Comparison of ENCODE assay signal across 31 cellular contexts in the genomic region with DNA sequence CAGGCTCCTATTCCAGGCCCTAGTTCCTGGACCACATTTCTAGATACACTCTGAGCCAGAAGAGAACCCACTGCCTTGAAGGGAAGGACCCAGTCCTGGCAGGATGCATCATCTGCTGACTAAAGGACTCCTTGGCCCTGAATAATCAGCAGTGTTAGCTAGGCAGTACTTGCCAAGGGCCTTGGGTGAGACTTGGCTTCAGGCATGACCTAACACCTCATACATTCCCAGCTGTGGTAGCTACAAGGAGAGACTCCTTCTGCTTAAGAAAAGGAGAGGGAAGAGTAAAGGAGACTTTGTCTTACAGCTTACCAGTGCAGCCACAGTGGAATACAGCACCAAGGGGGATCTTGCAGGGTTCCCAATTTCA. TPM values are rescaled to one million over a fixed set of nuclear protein-coding genes. Genes with fewer than 3 reads are reported as not detected.
DNase-seq lines count a peak whose midpoint lies in the region; ATAC-seq and TF ChIP-seq lines count a peak whose summit lies in the region.
"Had no signal": no experiment of that assay in that cellular context is flagged by ENCODE, and none has a peak within 500 bp of the region (broad histone marks: within the 10 kb centered on the region; RNA-seq: fewer than 3 reads in every experiment).

No MANE protein-coding gene starts in this region.

- peaks cover 21% of the 10 kb centered on the region; the same call in 1 of the 2 replicates for H3F3A ChIP-seq in GM23248 (ENCODE audit: insufficient read depth)

- ATAC-seq in left colon: no peak
- ATAC-seq: activated naive CD4-positive, alpha-beta T cell treated with anti-CD3 and anti-CD28 coated beads, Interleukin-2, amount 50 U/mL, for 72 hours; T-helper 17 cell had no signal

- intact Hi-C loops in left colon (cut with DNase I, micrococcal nuclease): no loop called here

- no peak overlapping the region for H2AFZ ChIP-seq in GM23248

- no peaks in the 10 kb centered on the region for H3K9me2 ChIP-seq in GM23248 (ENCODE audit: insufficient read depth)
- H3K9me2 ChIP-seq: SK-N-SH had no signal

- peaks cover 6% of the 10 kb centered on the region for H3K9me3 ChIP-seq in GM23248 (ENCODE audit: low read depth)
- H3K9me3 ChIP-seq: prostate gland had no signal

- no peak overlapping the region for H3K9ac ChIP-seq in GM23248
- H3K9ac ChIP-seq: SK-N-SH had no signal

- H3K27ac ChIP-seq in GM23248: no peak overlapping the region
- H3K27ac ChIP-seq: esophagus squamous epithelium, heart right ventricle, prostate gland, thoracic aorta, uterus had no signal

- 0 out of 2 replicates have a peak, but pooled peaks cover 4% of the 10 kb centered on the region for H3K36me3 ChIP-seq in GM23248 (ENCODE audit: low read depth)
- H3K36me3 ChIP-seq: esophagus squamous epithelium, heart right ventricle, prostate gland, thoracic aorta, uterus had no signal

- peaks cover 28% of the 10 kb centered on the region for H3K4me1 ChIP-seq in GM23248 (ENCODE audit: insufficient read depth)
- H3K4me1 ChIP-seq: Caco-2, prostate gland, uterus had no signal

- peak; percentile 74 for DNase-seq in GM23248
- DNase-seq in M059J (ENCODE audit: low read depth): peak; percentile 40
- peak; percentile 32 to 54 for DNase-seq in cardiac fibroblast (ENCODE audit: low read depth in 2 of 2)
- DNase-seq in iris pigment epithelial cell (ENCODE audit: low read depth): peak; percentile 27
- DNase-seq in D341Med (ENCODE audit: low spot score): no peak
- DNase-seq in KG1 (lab: John Stamatoyannopoulos, UW): no peak
- DNase-seq in left colon: no peak
- no peak for DNase-seq in ecto neural progenitor cell (ENCODE audit: low spot score)
- DNase-seq: activated CD4-positive, alpha-beta memory T cell treated with anti-CD3 and anti-CD28 coated beads, Interleukin-2, amount 10 ng/mL, durations not matched to agents 7 days and 5 days; activated CD4-positive, alpha-beta T cell treated with anti-CD3 and anti-CD28 coated beads for 1 hour; aorta; C1 segment of cervical spinal cord; Caco-2; central memory CD4-positive, alpha-beta T cell; DMS79 treated with DMSO at 0.1 percent for 48 hours; esophagus squamous epithelium; heart right ventricle; mesenchymal stem cell; MM.1S; NCI-H1417; NCI-H2081 treated with DMSO at 0.1 percent for 48 hours; NCI-H345; NCI-H774; RPMI8226; SK-N-SH; stimulated activated CD4-positive, alpha-beta T cell treated with anti-CD3 and anti-CD28 coated beads, Interleukin-15, amount 100 ng/mL, for 24 hours; T-helper 17 cell; uterus had no signal

- H3K4me3 ChIP-seq in GM23248: no peak overlapping the region
- H3K4me3 ChIP-seq in cardiac fibroblast (replicated peaks in 1 of 2; ENCODE audit: low read depth in 2 of 2, low read length in 2 of 2): no peak overlapping the region
- H3K4me3 ChIP-seq: esophagus squamous epithelium, heart right ventricle, prostate gland, thoracic aorta, uterus had no signal

- peaks cover 51% of the 10 kb centered on the region for H4K20me1 ChIP-seq in GM23248 (ENCODE audit: insufficient read depth)

- in situ Hi-C loops in GM23248 (cut with MboI): no loop called here

- no peak for TF ChIP-seq CTCF in cardiac fibroblast (IDR thresholded peaks at IDR 0.05; ENCODE audit: low read depth, low read length)

- H3K27me3 ChIP-seq in GM23248 (replicated peaks; ENCODE audit: insufficient read depth): no peaks in the 10 kb centered on the region
- H3K27me3 ChIP-seq: esophagus squamous epithelium, heart right ventricle, uterus had no signal

- H3K4me2 ChIP-seq in GM23248 (ENCODE audit: unreplicated experiment): no peak overlapping the region
- H3K4me2 ChIP-seq: SK-N-SH had no signal

- H3K79me2 ChIP-seq in GM23248 (ENCODE audit: insufficient read depth): peaks cover 100% of the 10 kb centered on the region

RNA-seq across cellular contexts. Expression of a gene that starts 26.4 kb away (rescaled TPM):
- 72.5 and 74.5 TPM in 2 replicates for total RNA-seq in GM23248 (2014; rRNA removed; shearing (Covaris generic))
- polyA plus RNA-seq in GM23248 (2016; fragmentation: Nextera tagmentation; extraction: Ambion mirVana): 19.6 and 22.4 TPM in 2 replicates
- total RNA-seq in M059J (2014; rRNA removed; shearing (Covaris generic)): 10.3 and 12.4 TPM in 2 replicates
- 10 to 100 TPM; 57.0 to 57.5 TPM for total RNA-seq in left colon

RNA-seq across cellular contexts. Expression of a gene that starts 27.2 kb away (rescaled TPM):
- 17.8 and 25.1 TPM in 2 replicates for total RNA-seq in GM23248 (2014; rRNA removed; shearing (Covaris generic))
- 15.1 and 20.4 TPM in 2 replicates for polyA plus RNA-seq in GM23248 (2016; fragmentation: Nextera tagmentation; extraction: Ambion mirVana)
- total RNA-seq in M059J (2014; rRNA removed; shearing (Covaris generic)): 23.6 and 51.2 TPM in 2 replicates
- 10 to 100 TPM; 30.6 to 31.6 TPM for total RNA-seq in left colon

Comparison
In these comparisons a context has a peak if more than half of its experiments do, and no peak if none do; other contexts are left out.
1. DNase-seq: peak in GM23248 (single experiment), M059J (single experiment), cardiac fibroblast (2 of 2) and iris pigment epithelial cell (single experiment); none in D341Med (single experiment), KG1 (single experiment), left colon (0 of 2) and ecto neural progenitor cell (single experiment).